In the genomic region with DNA sequence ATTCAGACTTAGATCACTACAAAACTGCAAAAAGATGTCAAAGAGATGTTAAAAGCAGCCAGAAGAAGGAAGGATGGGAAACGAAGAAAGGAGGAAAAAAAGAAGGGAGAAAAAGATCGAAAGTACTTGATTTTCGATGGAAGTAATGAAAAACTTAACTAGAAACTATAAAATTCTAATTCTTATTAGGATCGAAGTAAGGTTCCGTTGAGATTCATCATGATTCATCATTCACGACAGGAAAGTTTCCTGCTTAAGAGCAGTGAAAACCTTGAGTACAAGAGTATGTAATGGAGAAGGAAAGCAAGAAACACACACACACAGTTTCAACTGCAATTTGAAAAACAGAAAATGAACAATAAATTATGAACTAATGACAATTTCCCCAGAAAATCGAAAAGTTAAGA, we compare ENCODE assay signal across 9 cellular contexts. TPM values are rescaled to one million over a fixed set of nuclear protein-coding genes. Genes with fewer than 3 reads are reported as not detected.
DNase-seq lines count a peak whose midpoint lies in the region; ATAC-seq and TF ChIP-seq lines count a peak whose summit lies in the region.
"Had no signal": no experiment of that assay in that cellular context is flagged by ENCODE, and none has a peak within 500 bp of the region (broad histone marks: within the 10 kb centered on the region; RNA-seq: fewer than 3 reads in every experiment).

No MANE protein-coding gene starts in this region.

- peak overlapping the region; percentile 1 for H3K27ac Mint-ChIP-seq in CD8-positive, alpha-beta T cell
- H3K27ac Mint-ChIP-seq in nephron progenitor cell = no peak overlapping the region

- DNase-seq in CD8-positive, alpha-beta T cell = no peak
- no peak for DNase-seq in Jurkat, Clone E6-1 (ENCODE audit: low read depth, low spot score)
- DNase-seq in breast epithelium (ENCODE audit: low spot score in 2 of 2) (no peak), nephron progenitor cell (no peak), GF-D8 (lab: John Stamatoyannopoulos, UW) (no peak), HEK293T (ENCODE audit: extremely low spot score) (no peak), C1 segment of cervical spinal cord (lab: John Stamatoyannopoulos, UW) (no peak)
- DNase-seq: activated CD4-positive, CD25-positive, alpha-beta regulatory T cell had no signal

- H3K9me3 ChIP-seq in CD8-positive, alpha-beta T cell (ENCODE audit: low read length) = no peaks in the 10 kb centered on the region
- H3K9me3 ChIP-seq in breast epithelium = no peaks in the 10 kb centered on the region

- no peak for TF ChIP-seq CTCF in CD8-positive, alpha-beta T cell (IDR thresholded peaks at IDR 0.05)
- no peak for TF ChIP-seq CTCF in breast epithelium (IDR thresholded peaks at IDR 0.05)
- TF ChIP-seq CTCF in nephron progenitor cell (IDR thresholded peaks at IDR 0.05) = no peak

- peak overlapping the region; percentile 98 for H3K4me3 Mint-ChIP-seq in CD8-positive, alpha-beta T cell
- peak overlapping the region; percentile 88 for H3K4me3 Mint-ChIP-seq in nephron progenitor cell

- no peaks in the 10 kb centered on the region for H3K9me3 Mint-ChIP-seq in CD8-positive, alpha-beta T cell
- H3K9me3 Mint-ChIP-seq in nephron progenitor cell = no peaks in the 10 kb centered on the region

- no peaks in the 10 kb centered on the region for H3K27me3 ChIP-seq in CD8-positive, alpha-beta T cell (ENCODE audit: insufficient read depth, low read length)
- no peaks in the 10 kb centered on the region for H3K27me3 ChIP-seq in breast epithelium

- H3K36me3 ChIP-seq in CD8-positive, alpha-beta T cell (ENCODE audit: insufficient read depth, low read length) = no peaks in the 10 kb centered on the region
- no peaks in the 10 kb centered on the region for H3K36me3 ChIP-seq in breast epithelium

- H3K36me3 Mint-ChIP-seq in CD8-positive, alpha-beta T cell = peaks cover 24% of the 10 kb centered on the region
- peaks cover 13% of the 10 kb centered on the region for H3K36me3 Mint-ChIP-seq in nephron progenitor cell (ENCODE audit: low read depth)

- no peak for TF ChIP-seq POLR2A in breast epithelium (IDR thresholded peaks at IDR 0.05)

- H3K27me3 Mint-ChIP-seq in CD8-positive, alpha-beta T cell (ENCODE audit: low read depth) = peaks cover 22% of the 10 kb centered on the region
- no peaks in the 10 kb centered on the region for H3K27me3 Mint-ChIP-seq in nephron progenitor cell (ENCODE audit: low read depth, poor library complexity)

- ATAC-seq in CD8-positive, alpha-beta T cell = no peak
- no peak for ATAC-seq in GM21360 (IDR thresholded peaks at IDR 0.05; ENCODE audit: unreplicated experiment)

- H3K27ac ChIP-seq in CD8-positive, alpha-beta T cell (ENCODE audit: low read depth, low read length) = no peak overlapping the region
- H3K27ac ChIP-seq in breast epithelium = no peak overlapping the region

- CTCF ChIA-PET in CD8-positive, alpha-beta T cell (lab: Charles Lee) = no interaction called here
- CTCF ChIA-PET in HEK293T (lab: Yijun Ruan, JAX) = no interaction called here

- peaks cover 12% of the 10 kb centered on the region for H3K4me1 ChIP-seq in CD8-positive, alpha-beta T cell (ENCODE audit: insufficient read depth, low read length)
- H3K4me1 ChIP-seq in breast epithelium = peaks cover 0 to 7% of the 10 kb centered on the region in 2 donors

- intact Hi-C loops in CD8-positive, alpha-beta T cell (cut with DNase I, micrococcal nuclease) = no loop called here
- intact Hi-C loops in breast epithelium (cut with DNase I; ENCODE audit: low total_unique reads) = no loop called here

- H3K4me3 ChIP-seq in CD8-positive, alpha-beta T cell (ENCODE audit: low read depth, low read length) = peak overlapping the region; percentile 63
- H3K4me3 ChIP-seq in Jurkat, Clone E6-1 (ENCODE audit: low read length) = peak overlapping the region; percentile 83
- peak overlapping the region; percentile 64 to 73 (median 64) for H3K4me3 ChIP-seq in breast epithelium

- POLR2A ChIA-PET in CD8-positive, alpha-beta T cell (lab: Charles Lee) = no interaction called here
- POLR2A ChIA-PET in HEK293T (lab: Yijun Ruan, JAX) = no interaction called here

- H3K4me1 Mint-ChIP-seq in CD8-positive, alpha-beta T cell (ENCODE audit: low read depth) = peaks cover 29% of the 10 kb centered on the region
- H3K4me1 Mint-ChIP-seq in nephron progenitor cell = peaks cover 49% of the 10 kb centered on the region

TF ChIP-seq in HEK293T, 16 proteins besides CTCF, POLR2A, EP300 and RAD21:
- no peak for TF ChIP-seq ARNT (IDR thresholded peaks at IDR 0.05)
- no peak for TF ChIP-seq BHLHE40 (IDR thresholded peaks at IDR 0.05; ENCODE audit: borderline replicate concordance)
- TF ChIP-seq SUZ12 (IDR thresholded peaks at IDR 0.05) = no peak
- TF ChIP-seq, protein P1, sequence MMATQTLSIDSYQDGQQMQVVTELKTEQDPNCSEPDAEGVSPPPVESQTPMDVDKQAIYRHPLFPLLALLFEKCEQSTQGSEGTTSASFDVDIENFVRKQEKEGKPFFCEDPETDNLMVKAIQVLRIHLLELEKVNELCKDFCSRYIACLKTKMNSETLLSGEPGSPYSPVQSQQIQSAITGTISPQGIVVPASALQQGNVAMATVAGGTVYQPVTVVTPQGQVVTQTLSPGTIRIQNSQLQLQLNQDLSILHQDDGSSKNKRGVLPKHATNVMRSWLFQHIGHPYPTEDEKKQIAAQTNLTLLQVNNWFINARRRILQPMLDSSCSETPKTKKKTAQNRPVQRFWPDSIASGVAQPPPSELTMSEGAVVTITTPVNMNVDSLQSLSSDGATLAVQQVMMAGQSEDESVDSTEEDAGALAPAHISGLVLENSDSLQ (IDR thresholded peaks at IDR 0.05) = no peak
- TF ChIP-seq L3MBTL2 (conservative IDR thresholded peaks at IDR 0.05) = no peak
- TF ChIP-seq FOXK2 (IDR thresholded peaks at IDR 0.05) = no peak
- no peak for TF ChIP-seq HDGF (IDR thresholded peaks at IDR 0.05; ENCODE audit: borderline replicate concordance)
- no peak for TF ChIP-seq ZNF384 (IDR thresholded peaks at IDR 0.05)
- no peak for TF ChIP-seq FOXM1 (IDR thresholded peaks at IDR 0.05; ENCODE audit: borderline replicate concordance)
- TF ChIP-seq NFRKB (IDR thresholded peaks at IDR 0.05) = no peak
- no peak for TF ChIP-seq LEF1 (IDR thresholded peaks at IDR 0.05; ENCODE audit: borderline replicate concordance)
- no peak for TF ChIP-seq CTBP1 (IDR thresholded peaks at IDR 0.05; ENCODE audit: borderline replicate concordance)
- no peak for TF ChIP-seq ELF4 (IDR thresholded peaks at IDR 0.05)
- no peak for TF ChIP-seq SP1 (IDR thresholded peaks at IDR 0.05)
- no peak for TF ChIP-seq FOXA1 (IDR thresholded peaks at IDR 0.05)
- no peak for TF ChIP-seq TARDBP (IDR thresholded peaks at IDR 0.05)

RNA-seq across cellular contexts. Expression of a gene that starts 1.2 kb away (rescaled TPM):
- total RNA-seq in CD8-positive, alpha-beta T cell = 10 to 100 TPM; 51.3 to 53.7 TPM
- 22.0 TPM for polyA plus RNA-seq in Jurkat, Clone E6-1 (2012; ENCODE audit: insufficient read depth, insufficient read length)
- 10 to 100 TPM; 14.6 to 19.0 (median 19.0) TPM for total RNA-seq in breast epithelium

RNA-seq across cellular contexts. Expression of a gene that starts 39.1 kb away (rescaled TPM):
- not detected for total RNA-seq in CD8-positive, alpha-beta T cell
- polyA plus RNA-seq in Jurkat, Clone E6-1 (2012; ENCODE audit: insufficient read depth, insufficient read length) = 0.87 TPM
- 10 to 100 TPM; 14.3 to 29.3 (median 15.4) TPM for total RNA-seq in breast epithelium

Comparison
In these comparisons a context has a peak if more than half of its experiments do, and no peak if none do; other contexts are left out.
1. RNA of a gene that starts 39.1 kb away (total RNA-seq): 14.3 to 29.3 TPM in breast epithelium; not detected in CD8-positive, alpha-beta T cell; every median in the first group is over 10 times any median in the second.
2. Peak in every context shown above with its lines, with median percentiles within 50 percentile points of each other: H3K4me3 ChIP-seq.